6 cellular contexts compared by ENCODE assay signal in the genomic region with DNA sequence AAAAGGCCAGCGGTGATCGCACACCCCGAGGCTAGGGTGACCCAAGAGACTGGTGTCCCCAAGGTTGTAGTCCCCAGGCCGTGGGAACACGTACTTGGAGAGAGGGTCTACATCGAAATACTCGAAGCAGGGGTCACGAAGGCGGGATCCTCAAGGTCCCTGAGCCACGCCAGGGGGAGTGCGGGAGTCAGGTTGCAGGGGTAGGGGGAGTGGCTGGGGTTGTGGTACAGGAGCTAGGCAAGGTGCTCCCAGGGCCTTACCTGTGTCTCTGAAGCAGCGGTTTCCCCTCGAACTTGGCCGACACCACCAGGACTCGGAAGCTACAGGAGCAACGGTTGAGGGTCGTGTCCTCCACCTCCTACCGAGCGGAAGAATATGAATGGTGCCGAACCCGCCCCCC. TPM values are rescaled to one million over a fixed set of nuclear protein-coding genes. Genes with fewer than 3 reads are reported as not detected.
A peak's percentile ranks its signal among the peaks of the same experiment; 100 is the strongest.
DNase-seq lines count a peak whose midpoint lies in the region; ATAC-seq lines count a peak whose summit lies in the region.
"Not testable (repeated sequence)": the region's sequence is repeated elsewhere in the genome, so short reads cannot be mapped to it uniquely, and the experiment has no call there.

No MANE protein-coding gene starts in this region.

- not testable (repeated sequence) for H3K4me3 Mint-ChIP-seq in T-cell

- H3K36me3 Mint-ChIP-seq in T-cell: not testable (repeated sequence)

- not testable (repeated sequence) for H3K27ac Mint-ChIP-seq in T-cell

- not testable (repeated sequence) for H3K27me3 Mint-ChIP-seq in T-cell

- CTCF ChIA-PET in T-cell (lab: Charles Lee): not testable (repeated sequence)

- POLR2A ChIA-PET in T-cell (lab: Charles Lee): not testable (repeated sequence)

- ATAC-seq in GM18907 (IDR thresholded peaks at IDR 0.05; ENCODE audit: unreplicated experiment): peak; percentile 18
- peak; percentile 10 for ATAC-seq in GM21717 (IDR thresholded peaks at IDR 0.05; ENCODE audit: unreplicated experiment)
- ATAC-seq in HG03064 (IDR thresholded peaks at IDR 0.05; ENCODE audit: low read depth, unreplicated experiment): peak; percentile 2
- peak; percentile 27 to 37 (median 32) for ATAC-seq in T-cell (replicated peaks in 1 of 4)
- peak; percentile 6 for ATAC-seq in Right ventricle myocardium inferior
- ATAC-seq in sciatic nerve: peak; percentile 6

- H3K9me3 Mint-ChIP-seq in T-cell: not testable (repeated sequence)

- H3K4me1 Mint-ChIP-seq in T-cell: not testable (repeated sequence)

- intact Hi-C loops in Right ventricle myocardium inferior (cut with DNase I); sciatic nerve (cut with DNase I): not testable (repeated sequence)

- not testable (repeated sequence) for DNase-seq in T-cell; Right ventricle myocardium inferior (ENCODE audit: missing footprints); sciatic nerve (ENCODE audit: low spot score)

RNA-seq across cellular contexts. Expression of gene BOLA2B, which starts 0.4 kb away (rescaled TPM):
- total RNA-seq in T-cell (100 to 1,000 TPM in 3 of 5 donors, 10 to 100 TPM in 2; 47.0 to 115 (median 100) TPM), Right ventricle myocardium inferior (49.7 TPM), sciatic nerve (26.9 TPM)

RNA-seq across cellular contexts. Expression of gene SLX1A, which starts 0.6 kb away (rescaled TPM):
- total RNA-seq in T-cell (100 to 1,000 TPM in 2 of 5 donors, 10 to 100 TPM in 3; 31.6 to 114 (median 86.4) TPM), Right ventricle myocardium inferior (7.4 TPM), sciatic nerve (18.5 TPM)

RNA-seq across cellular contexts. Expression of gene SULT1A3, which starts 6.0 kb away (rescaled TPM):
- 10 to 100 TPM; 25.8 to 42.6 (median 30.8) TPM for total RNA-seq in T-cell
- total RNA-seq in Right ventricle myocardium inferior: 10.3 TPM
- total RNA-seq in sciatic nerve: 21.0 TPM

RNA-seq across cellular contexts. Expression of gene CORO1A, which starts 9.7 kb away (rescaled TPM):
- total RNA-seq in T-cell (1,000 to 10,000 TPM in 2 of 5 donors, 100 to 1,000 TPM in 3; 708 to 1,286 (median 987) TPM), Right ventricle myocardium inferior (15.8 TPM), sciatic nerve (41.2 TPM)

RNA-seq across cellular contexts. Expression of gene NPIPB13, which starts 55.2 kb away (rescaled TPM):
- total RNA-seq in T-cell (10 to 100 TPM; 15.7 to 43.6 (median 29.2) TPM), Right ventricle myocardium inferior (4.5 TPM), sciatic nerve (35.0 TPM)
